In the genomic region with DNA sequence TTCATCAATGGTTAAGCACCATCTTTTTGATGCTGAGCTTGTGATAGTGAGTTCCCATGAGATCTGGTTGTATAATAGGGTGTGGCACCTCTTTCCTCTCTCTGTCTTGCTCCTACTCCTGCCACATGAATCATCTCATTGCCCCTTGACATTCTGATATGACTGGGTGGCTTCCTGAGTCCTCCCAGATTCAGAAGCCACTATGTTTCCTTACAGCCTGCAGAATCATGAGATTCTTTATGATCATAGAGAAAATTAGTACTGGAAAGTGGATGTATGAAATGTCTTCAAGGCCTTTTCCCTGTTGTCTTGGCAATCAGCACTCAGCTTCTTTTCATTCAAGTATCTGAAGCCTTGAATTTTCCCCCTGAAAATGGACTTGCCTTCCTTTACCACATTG, we compare ENCODE assay signal across 3 cellular contexts. TPM values are rescaled to one million over a fixed set of nuclear protein-coding genes. Genes with fewer than 3 reads are reported as not detected.
"Had no signal": no experiment of that assay in that cellular context is flagged by ENCODE, and none has a peak within 500 bp of the region (broad histone marks: within the 10 kb centered on the region; RNA-seq: fewer than 3 reads in every experiment).

No MANE protein-coding gene starts in this region.

RNA-seq across cellular contexts. Expression of a gene that starts 14.9 kb away (rescaled TPM):
- total RNA-seq: GM23248, H4, HFFc6 had no signal
- polyA plus RNA-seq: GM23248 had no signal
